ENCODE assay signal across 18 cellular contexts in genomic region chr15:85810075-85810474, GRCh38. TPM values are rescaled to one million over a fixed set of nuclear protein-coding genes. Genes with fewer than 3 reads are reported as not detected.
DNase-seq lines count a peak whose midpoint lies in the region; ATAC-seq, FAIRE-seq and TF ChIP-seq lines count a peak whose summit lies in the region.
"Had no signal": no experiment of that assay in that cellular context is flagged by ENCODE, and none has a peak within 500 bp of the region (broad histone marks: within the 10 kb centered on the region; RNA-seq: fewer than 3 reads in every experiment).

No MANE protein-coding gene starts in this region.

- in situ Hi-C loops in GM23248 (cut with MboI), result no loop called here

- H4K20me1 ChIP-seq in GM23248 (ENCODE audit: insufficient read depth) (no peaks in the 10 kb centered on the region), PC-3 (ENCODE audit: low read length) (no peaks in the 10 kb centered on the region)

- H3K9ac ChIP-seq in GM23248, result no peak overlapping the region
- no peak overlapping the region for H3K9ac ChIP-seq in PC-3 (ENCODE audit: low read length)

- no peaks in the 10 kb centered on the region for H3K79me2 ChIP-seq in GM23248 (ENCODE audit: insufficient read depth)
- no peaks in the 10 kb centered on the region for H3K79me2 ChIP-seq in PC-3 (ENCODE audit: low read length)

- POLR2A ChIA-PET in PC-3 (lab: Charles Lee; ENCODE audit: unreplicated experiment), result no interaction called here

- H3K9me3 ChIP-seq in GM23248 (ENCODE audit: low read depth) (no peaks in the 10 kb centered on the region), PC-3 (ENCODE audit: low read length) (no peaks in the 10 kb centered on the region)

- H2AFZ ChIP-seq in GM23248 (no peak overlapping the region), PC-3 (ENCODE audit: low read length) (peak overlapping the region; percentile 65; the same call in 1 of the 2 replicates)

- H3K27ac ChIP-seq in GM23248 (no peak overlapping the region), PC-3 (ENCODE audit: low read length) (no peak overlapping the region)

- peak; percentile 81 for ATAC-seq in PC-3
- ATAC-seq in HG03175 (IDR thresholded peaks at IDR 0.05; ENCODE audit: unreplicated experiment), result no peak
- ATAC-seq in left colon, result no peak
- ATAC-seq: Right ventricle myocardium inferior had no signal

- intact Hi-C loops in PC-3 (cut with micrococcal nuclease), result no loop called here
- intact Hi-C loops in left colon (cut with DNase I, micrococcal nuclease), result no loop called here

- H3K4me1 ChIP-seq in GM23248 (ENCODE audit: insufficient read depth), result no peaks in the 10 kb centered on the region
- H3K4me1 ChIP-seq in PC-3 (ENCODE audit: insufficient read depth, low read length), result no peaks in the 10 kb centered on the region

- H3K4me3 ChIP-seq in GM23248, result no peak overlapping the region
- H3K4me3 ChIP-seq in PC-3 (ENCODE audit: low read length), result no peak overlapping the region
- no peak overlapping the region for H3K4me3 ChIP-seq in bronchial epithelial cell (ENCODE audit: low read depth, low read length)

- DNase-seq in GM23248 (peak; percentile 57), PC-3 (peak; percentile 52), bronchial epithelial cell (ENCODE audit: low read depth) (peak; percentile 33), urothelium cell line (ENCODE audit: low spot score) (peak; percentile 28), left colon (no peak)
- DNase-seq in activated CD8-positive, alpha-beta memory T cell treated with anti-CD3 and anti-CD28 coated beads, Interleukin-2, amount 50 U/mL, for 48 hours, result no peak
- DNase-seq: ACHN, C1 segment of cervical spinal cord, DMS79 treated with DMSO at 0.1 percent for 48 hours, GDM1, GOT3, KBM-7, NCI-H1417 treated with DMSO at 0.1 percent for 48 hours, NCI-H1930, NCI-H345, NCI-H526 had no signal

- CTCF ChIA-PET in PC-3 (lab: Charles Lee), result no interaction called here

- TF ChIP-seq CTCF in PC-3 (conservative IDR thresholded peaks at IDR 0.05; ENCODE audit: low read depth, low read length) (no peak), bronchial epithelial cell (IDR thresholded peaks at IDR 0.05; ENCODE audit: insufficient read depth, low read length, severe bottlenecking) (no peak)

- H3K27me3 ChIP-seq in GM23248 (replicated peaks; ENCODE audit: insufficient read depth), result no peaks in the 10 kb centered on the region
- H3K27me3 ChIP-seq in PC-3 (ENCODE audit: low read length), result no peaks in the 10 kb centered on the region
- no peaks in the 10 kb centered on the region for H3K27me3 ChIP-seq in bronchial epithelial cell (ENCODE audit: control insufficient read depth, insufficient read depth, low read length)

- peak overlapping the region; percentile 20 for H3K4me2 ChIP-seq in GM23248 (ENCODE audit: unreplicated experiment)
- H3K4me2 ChIP-seq in PC-3 (ENCODE audit: low read length), result peak overlapping the region; percentile 63; the same call in 1 of the 2 replicates

- H3K9me2 ChIP-seq in GM23248 (ENCODE audit: insufficient read depth) (no peaks in the 10 kb centered on the region), PC-3 (replicated peaks; ENCODE audit: low read length) (no peaks in the 10 kb centered on the region)

- no peaks in the 10 kb centered on the region for H3F3A ChIP-seq in GM23248 (ENCODE audit: insufficient read depth)
- no peaks in the 10 kb centered on the region for H3F3A ChIP-seq in PC-3 (ENCODE audit: low read length, unreplicated experiment)

- H3K36me3 ChIP-seq in GM23248 (ENCODE audit: low read depth) (no peaks in the 10 kb centered on the region), PC-3 (ENCODE audit: low read depth, low read length) (no peaks in the 10 kb centered on the region), bronchial epithelial cell (ENCODE audit: control insufficient read depth, insufficient read depth, low read length) (no peaks in the 10 kb centered on the region)

- no peak for FAIRE-seq in bronchial epithelial cell (lab: Jason Lieb, UNC)
- no peak for FAIRE-seq in urothelium cell line (lab: Jason Lieb, UNC)

- 38 to 44% methylated on average over 3 of the region's 3 CpGs for WGBS in GM23248 (ENCODE audit: low coverage in 1 of 2, low lambda C conversion rate in 2 of 2, missing lambda C conversion rate in 2 of 2), 2 experiments

- BruUV-seq in PC-3 (replicated peaks; lab: Mats Ljungman, UMichigan), result no TSS peak

RNA-seq across cellular contexts. Expression of gene KLHL25, which starts 15.3 kb away (rescaled TPM):
- 2.5 and 7.1 TPM in 2 replicates for total RNA-seq in GM23248 (2014; rRNA removed; shearing (Covaris generic))
- polyA plus RNA-seq in GM23248 (2016; fragmentation: Nextera tagmentation; extraction: Ambion mirVana), result 0.95 and 2.0 TPM in 2 replicates
- total RNA-seq in PC-3 (2014; rRNA removed) (7.2 and 12.5 TPM in 2 replicates), bronchial epithelial cell (4.7 and 5.6 TPM in 2 replicates), left colon (1 to 10 TPM; 6.0 to 6.8 TPM)

Comparison
In these comparisons a context has a peak if more than half of its experiments do, and no peak if none do; other contexts are left out.
1. DNase-seq: peak in GM23248 (single experiment), PC-3 (single experiment), bronchial epithelial cell (single experiment) and urothelium cell line (single experiment); none in left colon (0 of 2) and activated CD8-positive, alpha-beta memory T cell treated with anti-CD3 and anti-CD28 coated beads, Interleukin-2, amount 50 U/mL, for 48 hours (single experiment).